In genomic region chr1:41955461-41956159, GRCh38 we compare ENCODE assay signal across 8 cellular contexts. TPM values are rescaled to one million over a fixed set of nuclear protein-coding genes. Genes with fewer than 3 reads are reported as not detected.
A peak's percentile ranks its signal among the peaks of the same experiment; 100 is the strongest.
DNase-seq lines count a peak whose midpoint lies in the region; ATAC-seq lines count a peak whose summit lies in the region.

No MANE protein-coding gene starts in this region.

- H3K9me3 Mint-ChIP-seq in activated naive CD4-positive, alpha-beta T cell treated with anti-CD3 and anti-CD28 coated beads, Interleukin-2, amount 50 U/mL, for 72 hours = peaks cover 9 to 20% of the 10 kb centered on the region in 2 donors

- ATAC-seq in activated naive CD4-positive, alpha-beta T cell treated with anti-CD3 and anti-CD28 coated beads, Interleukin-2, amount 50 U/mL, for 72 hours = peak; percentile 16 to 63
- peak; percentile 59 for ATAC-seq in HG03442 (IDR thresholded peaks at IDR 0.05; ENCODE audit: unreplicated experiment)

- H3K27ac Mint-ChIP-seq in activated naive CD4-positive, alpha-beta T cell treated with anti-CD3 and anti-CD28 coated beads, Interleukin-2, amount 50 U/mL, for 72 hours = peak overlapping the region in 1 of 2 donors; percentile 3

- DNase-seq in activated naive CD4-positive, alpha-beta T cell treated with anti-CD3 and anti-CD28 coated beads, Interleukin-2, amount 50 U/mL, for 72 hours (ENCODE audit: low spot score in 2 of 2) = no peak
- DNase-seq in activated naive CD4-positive, alpha-beta T cell treated with anti-CD3 and anti-CD28 coated beads, Interleukin-2, amount 50 U/mL, for 16 hours = no peak
- peak; percentile 86 for DNase-seq in T1000 (lab: John Stamatoyannopoulos, UW)
- DNase-seq in left kidney (ENCODE audit: low read depth, low spot score) = peak; percentile 48
- no peak for DNase-seq in NCI-H1092 (lab: John Stamatoyannopoulos, UW)
- DNase-seq in putamen (ENCODE audit: low spot score) = no peak
- no peak for DNase-seq in SHP77 treated with DMSO at 0.1 percent for 48 hours (lab: John Stamatoyannopoulos, UW)

- H3K36me3 Mint-ChIP-seq in activated naive CD4-positive, alpha-beta T cell treated with anti-CD3 and anti-CD28 coated beads, Interleukin-2, amount 50 U/mL, for 72 hours = peaks cover 0 to 30% of the 10 kb centered on the region in 2 donors

RNA-seq across cellular contexts. Expression of gene HIVEP3, which starts 36.9 kb away (rescaled TPM):
- 10 to 100 TPM; 13.3 to 25.0 TPM for total RNA-seq in activated naive CD4-positive, alpha-beta T cell treated with anti-CD3 and anti-CD28 coated beads, Interleukin-2, amount 50 U/mL, for 72 hours

Comparison
In these comparisons a context has a peak if more than half of its experiments do, and no peak if none do; other contexts are left out.
1. DNase-seq: peak in T1000 (single experiment) and left kidney (single experiment); none in activated naive CD4-positive, alpha-beta T cell treated with anti-CD3 and anti-CD28 coated beads, Interleukin-2, amount 50 U/mL, for 72 hours (0 of 2), activated naive CD4-positive, alpha-beta T cell treated with anti-CD3 and anti-CD28 coated beads, Interleukin-2, amount 50 U/mL, for 16 hours (single experiment), NCI-H1092 (single experiment), putamen (single experiment) and SHP77 treated with DMSO at 0.1 percent for 48 hours (single experiment).